3 cellular contexts compared by ENCODE assay signal in the genomic region with DNA sequence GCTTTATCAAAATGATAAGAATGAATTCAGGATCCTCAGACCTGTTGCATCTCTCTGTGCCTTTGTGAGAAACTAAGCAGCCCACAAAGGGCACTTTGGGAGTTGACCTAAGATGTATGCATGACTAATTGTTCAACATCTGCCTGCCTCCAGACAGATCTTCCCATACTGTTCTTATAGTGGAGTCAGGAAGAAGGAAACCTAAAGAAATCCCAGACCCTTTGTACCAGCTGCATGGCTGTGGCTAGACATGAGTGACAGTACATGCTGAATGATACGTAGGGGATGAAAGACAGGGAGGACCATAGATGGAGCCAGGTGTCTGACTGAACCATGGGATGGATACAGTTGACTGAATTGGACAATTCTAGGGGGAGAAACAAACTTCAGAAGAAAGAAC.
"Had no signal": no experiment of that assay in that cellular context is flagged by ENCODE, and none has a peak within 500 bp of the region (broad histone marks: within the 10 kb centered on the region; RNA-seq: fewer than 3 reads in every experiment).

No MANE protein-coding gene starts in this region.

- DNase-seq: GDM1, GF-D8 had no signal

- H3K4me3 ChIP-seq: GM12878 had no signal

- ATAC-seq: GM12878 had no signal
